In the genomic region with DNA sequence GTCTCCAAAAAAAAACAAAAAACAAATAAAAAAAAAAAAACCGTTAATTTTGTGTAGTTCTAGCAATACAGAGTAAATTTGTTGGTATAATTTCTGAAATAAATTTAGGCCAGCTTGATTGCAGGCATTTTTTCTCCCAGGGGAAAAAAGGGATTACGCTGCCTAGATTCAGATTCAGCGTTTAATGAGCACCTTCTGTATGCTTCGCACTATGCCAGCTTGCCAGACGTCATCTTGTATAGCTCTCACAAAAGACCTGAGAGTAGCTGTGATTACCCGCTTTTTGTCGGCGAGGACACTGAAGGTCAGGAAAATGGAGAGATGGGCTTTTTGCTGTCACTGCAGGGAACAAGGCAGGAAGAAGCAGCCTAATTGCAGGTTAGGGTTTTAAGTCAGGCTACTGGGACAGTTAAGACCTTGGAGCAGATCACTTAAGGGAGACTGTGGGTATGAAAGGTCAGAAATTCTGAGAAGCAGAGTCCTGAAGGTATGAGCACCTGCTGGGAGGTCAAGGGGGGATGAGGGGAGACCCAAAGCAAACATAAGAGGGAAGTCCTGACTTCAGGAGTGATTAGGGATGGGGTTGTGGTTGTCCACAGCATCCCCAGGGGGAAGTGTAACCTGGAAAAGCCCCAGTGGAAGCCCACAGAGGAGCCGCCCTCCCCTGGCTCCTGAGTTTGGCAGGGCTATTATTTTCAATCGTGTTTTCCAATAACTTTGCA, we compare ENCODE assay signal across 1 cellular context.
TF ChIP-seq lines count a peak whose summit lies in the region.

No MANE protein-coding gene starts in this region.

TF ChIP-seq in endothelial cell of umbilical vein, 7 proteins besides CTCF, POLR2A, EP300 and RAD21:
- no peak for TF ChIP-seq FOS (IDR thresholded peaks at IDR 0.05; ENCODE audit: borderline replicate concordance, insufficient read depth, low read length)
